11 cellular contexts compared by ENCODE assay signal in genomic region chrX:15142084-15142715, GRCh38.
DNase-seq lines count a peak whose midpoint lies in the region; ATAC-seq and TF ChIP-seq lines count a peak whose summit lies in the region.
"Had no signal": no experiment of that assay in that cellular context is flagged by ENCODE, and none has a peak within 500 bp of the region (broad histone marks: within the 10 kb centered on the region; RNA-seq: fewer than 3 reads in every experiment).

No MANE protein-coding gene starts in this region.

- no peaks in the 10 kb centered on the region for H3K36me3 ChIP-seq in CD8-positive, alpha-beta memory T cell (ENCODE audit: insufficient read depth, low read length)
- no peaks in the 10 kb centered on the region for H3K36me3 ChIP-seq in lung (ENCODE audit: control insufficient read depth in 2 of 2, insufficient read depth in 2 of 2, low read length in 2 of 2)
- H3K36me3 ChIP-seq: esophagus muscularis mucosa had no signal

- no peak for TF ChIP-seq CTCF in lung (IDR thresholded peaks at IDR 0.05; ENCODE audit: control extremely low read depth, extremely low read depth)

- peak; percentile 41 for ATAC-seq in HG03354 (IDR thresholded peaks at IDR 0.05; ENCODE audit: poor library complexity, severe bottlenecking, unreplicated experiment)
- peak; percentile 13 for ATAC-seq in lung (ENCODE audit: insufficient read depth, low FRiP score)
- no peak for ATAC-seq in GM18517 (IDR thresholded peaks at IDR 0.05; ENCODE audit: unreplicated experiment)

- H3K4me3 Mint-ChIP-seq in CD8-positive, alpha-beta memory T cell: peak overlapping the region in 6 of 7 donors; percentile 24 to 74 (median 52)
- peak overlapping the region; percentile 48 for H3K4me3 Mint-ChIP-seq in activated naive CD8-positive, alpha-beta T cell treated with anti-CD3 and anti-CD28 coated beads for 36 hours

- in situ Hi-C loops in KBM-7 (cut with MboI; ENCODE audit: low pct_unique_long_range_greater_than_20kb, low sequenced_read_pairs): no loop called here

- H3K9me3 ChIP-seq in CD8-positive, alpha-beta memory T cell (ENCODE audit: low read length): no peaks in the 10 kb centered on the region
- peaks cover 0 to 3% of the 10 kb centered on the region in 2 donors for H3K9me3 ChIP-seq in lung (ENCODE audit: control insufficient read depth in 2 of 2, insufficient read depth in 1 of 2, low read length in 1 of 2)
- H3K9me3 ChIP-seq: esophagus muscularis mucosa had no signal

- peaks cover 0 to 5% of the 10 kb centered on the region in 2 donors for H3K27me3 Mint-ChIP-seq in CD8-positive, alpha-beta memory T cell
- no peaks in the 10 kb centered on the region for H3K27me3 Mint-ChIP-seq in activated naive CD8-positive, alpha-beta T cell treated with anti-CD3 and anti-CD28 coated beads for 36 hours

- CTCF ChIA-PET in CD8-positive, alpha-beta memory T cell (lab: Charles Lee): interaction anchor here (1.0 to 1.6 kb wide), 4 partner anchors 12 to 100 kb away, joined by 3 to 8 read pairs (median 5); no protein-coding TSS in a partner anchor

- H3K4me1 ChIP-seq in CD8-positive, alpha-beta memory T cell (ENCODE audit: insufficient read depth, low read length): peaks cover 10% of the 10 kb centered on the region
- H3K4me1 ChIP-seq in lung (ENCODE audit: control insufficient read depth in 2 of 2, insufficient read depth in 2 of 2, low read length in 2 of 2): no peaks in the 10 kb centered on the region
- H3K4me1 ChIP-seq: esophagus muscularis mucosa had no signal

- H3K9me3 Mint-ChIP-seq in CD8-positive, alpha-beta memory T cell: no peaks in the 10 kb centered on the region
- peaks cover 2% of the 10 kb centered on the region for H3K9me3 Mint-ChIP-seq in activated naive CD8-positive, alpha-beta T cell treated with anti-CD3 and anti-CD28 coated beads for 36 hours

- peaks cover 15 to 18% (median 17%) of the 10 kb centered on the region in 3 donors for H3K4me1 Mint-ChIP-seq in CD8-positive, alpha-beta memory T cell
- H3K4me1 Mint-ChIP-seq in activated naive CD8-positive, alpha-beta T cell treated with anti-CD3 and anti-CD28 coated beads for 36 hours: peaks cover 16% of the 10 kb centered on the region

- POLR2A ChIA-PET in CD8-positive, alpha-beta memory T cell (lab: Charles Lee): no interaction called here

- H3K27ac Mint-ChIP-seq in CD8-positive, alpha-beta memory T cell: peak overlapping the region in 7 of 8 donors; percentile 47 to 90 (median 81)
- H3K27ac Mint-ChIP-seq in activated naive CD8-positive, alpha-beta T cell treated with anti-CD3 and anti-CD28 coated beads for 36 hours: peak overlapping the region; percentile 78

- no peak overlapping the region for H3K27ac ChIP-seq in CD8-positive, alpha-beta memory T cell (ENCODE audit: low read depth, low read length)
- no peak overlapping the region for H3K27ac ChIP-seq in lung (ENCODE audit: low read depth in 1 of 2, low read length in 1 of 2)
- H3K27ac ChIP-seq: coronary artery, esophagus muscularis mucosa had no signal

- no peaks in the 10 kb centered on the region for H3K27me3 ChIP-seq in CD8-positive, alpha-beta memory T cell (ENCODE audit: insufficient read depth, low read length, poor library complexity, severe bottlenecking)
- no peaks in the 10 kb centered on the region for H3K27me3 ChIP-seq in lung (ENCODE audit: control insufficient read depth, insufficient read depth)
- H3K27me3 ChIP-seq: esophagus muscularis mucosa had no signal

- peak in 1 of 5 donors; percentile 6 for DNase-seq in CD8-positive, alpha-beta memory T cell
- DNase-seq in activated naive CD8-positive, alpha-beta T cell treated with anti-CD3 and anti-CD28 coated beads for 36 hours: no peak
- no peak for DNase-seq in lung (ENCODE audit: low spot score)
- no peak for DNase-seq in posterior cingulate gyrus
- no peak for DNase-seq in KBM-7
- DNase-seq: GOT3, NCI-H2227 treated with DMSO at 0.1 percent for 48 hours had no signal

- intact Hi-C loops in posterior cingulate gyrus (cut with DNase I): loop anchor here (2.0 to 10.0 kb wide), 3 partner anchors 617 to 1103 kb away; partner anchors contain the start of gene GLRA2

- 66 to 70% methylated on average over 8 of the region's 8 CpGs for WGBS in lung, 2 donors

- H3K4me3 ChIP-seq in CD8-positive, alpha-beta memory T cell (ENCODE audit: low read length): no peak overlapping the region
- H3K4me3 ChIP-seq in lung: no peak overlapping the region
- H3K4me3 ChIP-seq: coronary artery, esophagus muscularis mucosa had no signal

- H3K36me3 Mint-ChIP-seq in CD8-positive, alpha-beta memory T cell: no peaks in the 10 kb centered on the region
- H3K36me3 Mint-ChIP-seq in activated naive CD8-positive, alpha-beta T cell treated with anti-CD3 and anti-CD28 coated beads for 36 hours: no peaks in the 10 kb centered on the region
